19 cellular contexts compared by ENCODE assay signal in the genomic region with DNA sequence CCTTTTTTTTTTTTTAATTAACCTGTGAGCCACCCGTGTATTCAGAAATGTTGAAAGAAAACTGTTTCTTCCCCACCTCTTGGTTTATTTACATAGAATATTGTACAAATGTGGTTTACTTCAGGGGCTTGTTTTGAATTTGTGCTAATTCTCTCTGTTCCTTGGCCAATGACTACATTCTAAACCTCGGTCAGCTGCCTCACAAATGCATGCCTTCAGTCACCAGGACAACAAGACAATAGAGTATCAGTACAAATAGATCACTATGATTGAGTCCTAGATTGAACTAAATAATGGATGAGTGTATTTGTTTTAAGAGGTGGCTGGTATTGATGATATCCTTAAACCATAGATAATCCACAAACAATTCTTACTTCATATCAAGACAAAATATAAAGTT. TPM values are rescaled to one million over a fixed set of nuclear protein-coding genes. Genes with fewer than 3 reads are reported as not detected.
A peak's percentile ranks its signal among the peaks of the same experiment; 100 is the strongest.
DNase-seq lines count a peak whose midpoint lies in the region; ATAC-seq and TF ChIP-seq lines count a peak whose summit lies in the region.
"Had no signal": no experiment of that assay in that cellular context is flagged by ENCODE, and none has a peak within 500 bp of the region (broad histone marks: within the 10 kb centered on the region; RNA-seq: fewer than 3 reads in every experiment).

No MANE protein-coding gene starts in this region.

- H2BK120ac ChIP-seq in neuronal stem cell (ENCODE audit: low read depth, low read length), result no peak overlapping the region

- no peaks in the 10 kb centered on the region for H3K27me3 Mint-ChIP-seq in activated T-cell treated with anti-CD3 and anti-CD28 coated beads, Interleukin-2, amount 50 U/mL, for 24 hours
- H3K27me3 Mint-ChIP-seq in central memory CD8-positive, alpha-beta T cell, result no peaks in the 10 kb centered on the region
- no peaks in the 10 kb centered on the region for H3K27me3 Mint-ChIP-seq in HFFc6 (ENCODE audit: insufficient read depth)
- H3K27me3 Mint-ChIP-seq: stimulated activated naive B cell treated with anti-CD40 and anti-IgM and Interleukin-4, amounts not matched to agents 10 μg/mL and 1 μg/mL and 100 μg/mL, for 72 hours had no signal

- no peak overlapping the region for H2AFZ ChIP-seq in neuronal stem cell (ENCODE audit: low read length)
- H2AFZ ChIP-seq: GM23248 had no signal

- no peak overlapping the region for H4K91ac ChIP-seq in neuronal stem cell (ENCODE audit: low read depth, low read length, poor library complexity)

- no peak overlapping the region for H3K4me2 ChIP-seq in neuronal stem cell (ENCODE audit: insufficient read depth, low read length, poor library complexity, severe bottlenecking)

- H3K4me3 Mint-ChIP-seq in activated T-cell treated with anti-CD3 and anti-CD28 coated beads, Interleukin-2, amount 50 U/mL, for 24 hours, result no peak overlapping the region
- no peak overlapping the region for H3K4me3 Mint-ChIP-seq in central memory CD8-positive, alpha-beta T cell
- no peak overlapping the region for H3K4me3 Mint-ChIP-seq in HFFc6
- H3K4me3 Mint-ChIP-seq: nephron progenitor cell; stimulated activated naive B cell treated with anti-CD40 and anti-IgM and Interleukin-4, amounts not matched to agents 10 μg/mL and 1 μg/mL and 100 μg/mL, for 72 hours had no signal

- intact Hi-C loops in prostate gland (cut with DNase I), result no loop called here

- H2BK15ac ChIP-seq in neuronal stem cell (ENCODE audit: low read length), result no peak overlapping the region

- TF ChIP-seq CTCF in prostate gland (IDR thresholded peaks at IDR 0.05) (no peak), HFFc6 (IDR thresholded peaks at IDR 0.05) (no peak)

- no peak overlapping the region for H2AK5ac ChIP-seq in neuronal stem cell (ENCODE audit: low read depth, low read length)

- DNase-seq in activated T-cell treated with anti-CD3 and anti-CD28 coated beads, Interleukin-2, amount 50 U/mL, for 24 hours, result no peak
- DNase-seq in activated T-cell treated with anti-CD3 and anti-CD28 coated beads, Interleukin-2, amount 50 U/mL, for 48 hours, result no peak
- no peak for DNase-seq in central memory CD8-positive, alpha-beta T cell (ENCODE audit: low spot score in 2 of 2)
- DNase-seq in neuronal stem cell (ENCODE audit: low spot score) (peak; percentile 9), prostate gland (ENCODE audit: low spot score) (no peak), OCI-M1 (lab: John Stamatoyannopoulos, UW) (no peak), HFFc6 (no peak)
- DNase-seq: adrenal gland; C1 segment of cervical spinal cord; DMS 273 treated with DMSO at 0.1 percent for 48 hours; effector CD4-positive, alpha-beta T cell; GM23248; heart right ventricle; NCI-H774; nephron progenitor cell; stimulated activated naive B cell treated with anti-CD40 and anti-IgM and Interleukin-4, amounts not matched to agents 10 μg/mL and 1 μg/mL and 100 μg/mL, for 72 hours; transverse colon had no signal

- peaks cover 45% of the 10 kb centered on the region for H3K36me3 Mint-ChIP-seq in activated T-cell treated with anti-CD3 and anti-CD28 coated beads, Interleukin-2, amount 50 U/mL, for 24 hours (ENCODE audit: low read depth)
- H3K36me3 Mint-ChIP-seq in central memory CD8-positive, alpha-beta T cell (ENCODE audit: insufficient read depth), result peaks cover 8% of the 10 kb centered on the region
- peaks cover 18% of the 10 kb centered on the region for H3K36me3 Mint-ChIP-seq in HFFc6 (ENCODE audit: low read depth)

- no peak overlapping the region for H3K18ac ChIP-seq in neuronal stem cell (ENCODE audit: low read length)

- no peak overlapping the region for H2BK12ac ChIP-seq in neuronal stem cell (ENCODE audit: low read length)

- H3K79me1 ChIP-seq in neuronal stem cell (ENCODE audit: low read depth, low read length), result peaks cover 1% of the 10 kb centered on the region

- WGBS in neuronal stem cell (ENCODE audit: extremely low coverage in 2 of 2, insufficient read length in 2 of 2, insufficient replicate concordance in 1 of 2), 2 donors, result no CpG with 5 or more reads among the region's 2 CpGs
- 69% methylated on average over 2 of the region's 2 CpGs for WGBS in prostate gland

- H3K9ac ChIP-seq in neuronal stem cell (ENCODE audit: low read depth, low read length, poor library complexity), result no peak overlapping the region
- H3K9ac ChIP-seq: GM23248 had no signal

- H3K14ac ChIP-seq in neuronal stem cell (ENCODE audit: low read length), result no peak overlapping the region

- H3K9me3 Mint-ChIP-seq in activated T-cell treated with anti-CD3 and anti-CD28 coated beads, Interleukin-2, amount 50 U/mL, for 24 hours, result no peaks in the 10 kb centered on the region
- no peaks in the 10 kb centered on the region for H3K9me3 Mint-ChIP-seq in central memory CD8-positive, alpha-beta T cell
- no peaks in the 10 kb centered on the region for H3K9me3 Mint-ChIP-seq in HFFc6
- H3K9me3 Mint-ChIP-seq: nephron progenitor cell; stimulated activated naive B cell treated with anti-CD40 and anti-IgM and Interleukin-4, amounts not matched to agents 10 μg/mL and 1 μg/mL and 100 μg/mL, for 72 hours had no signal

- H3K4me1 ChIP-seq in neuronal stem cell (ENCODE audit: control insufficient read depth in 2 of 2, insufficient read depth in 1 of 2, low read depth in 1 of 2, low read length in 2 of 2), result peaks cover 2 to 5% of the 10 kb centered on the region in 2 donors
- H3K4me1 ChIP-seq in prostate gland (replicated peaks), result peaks cover 12% of the 10 kb centered on the region

- no peak overlapping the region for H4K8ac ChIP-seq in neuronal stem cell (ENCODE audit: low read depth, low read length)

- H3K4ac ChIP-seq in neuronal stem cell (ENCODE audit: low read length), result no peak overlapping the region

- H3K27me3 ChIP-seq in neuronal stem cell (ENCODE audit: control insufficient read depth in 3 of 3, insufficient read depth in 3 of 3, low read depth in 1 of 3, low read length in 3 of 3) (no peaks in the 10 kb centered on the region), prostate gland (replicated peaks; ENCODE audit: insufficient read depth) (no peaks in the 10 kb centered on the region)
- H3K27me3 ChIP-seq: adrenal gland, heart right ventricle, transverse colon had no signal

- H3K23ac ChIP-seq in neuronal stem cell (ENCODE audit: low read depth, low read length, poor library complexity), result no peak overlapping the region

- H3K4me3 ChIP-seq in neuronal stem cell (ENCODE audit: low read length in 2 of 2), result no peak overlapping the region
- H3K4me3 ChIP-seq in prostate gland, result no peak overlapping the region
- H3K4me3 ChIP-seq: adrenal gland, GM23248, heart right ventricle, transverse colon had no signal

- no peaks in the 10 kb centered on the region for H3K36me3 ChIP-seq in neuronal stem cell (replicated peaks in 1 of 2; ENCODE audit: control insufficient read depth in 2 of 2, insufficient read depth in 2 of 2, low read length in 2 of 2)
- H3K36me3 ChIP-seq in prostate gland, result no peaks in the 10 kb centered on the region
- H3K36me3 ChIP-seq: adrenal gland, heart right ventricle, transverse colon had no signal

- peak; percentile 62 for ATAC-seq in HG02938 (IDR thresholded peaks at IDR 0.05; ENCODE audit: unreplicated experiment)
- no peak for ATAC-seq in central memory CD8-positive, alpha-beta T cell (replicated peaks; ENCODE audit: extremely low read depth, poor library complexity, severe bottlenecking)
- ATAC-seq: activated CD4-positive, CD25-positive, alpha-beta regulatory T cell treated with anti-CD3 and anti-CD28 coated beads, Interleukin-2, amount 50 U/mL, for 24 hours; heart right ventricle had no signal

- H3K9me3 ChIP-seq in neuronal stem cell (replicated peaks in 1 of 2; ENCODE audit: control insufficient read depth in 2 of 2, insufficient read depth in 1 of 2, low read depth in 1 of 2, low read length in 2 of 2) (no peaks in the 10 kb centered on the region), prostate gland (no peaks in the 10 kb centered on the region)
- H3K9me3 ChIP-seq: adrenal gland, heart right ventricle, transverse colon had no signal

- H3K4me1 Mint-ChIP-seq in activated T-cell treated with anti-CD3 and anti-CD28 coated beads, Interleukin-2, amount 50 U/mL, for 24 hours (ENCODE audit: low read depth), result peaks cover 92% of the 10 kb centered on the region
- peaks cover 86% of the 10 kb centered on the region for H3K4me1 Mint-ChIP-seq in central memory CD8-positive, alpha-beta T cell
- H3K4me1 Mint-ChIP-seq in HFFc6 (ENCODE audit: low read depth), result peaks cover 94% of the 10 kb centered on the region

- H3K27ac Mint-ChIP-seq in activated T-cell treated with anti-CD3 and anti-CD28 coated beads, Interleukin-2, amount 50 U/mL, for 24 hours, result peak overlapping the region; percentile 14
- H3K27ac Mint-ChIP-seq in central memory CD8-positive, alpha-beta T cell (ENCODE audit: low read depth), result peak overlapping the region; percentile 17
- no peak overlapping the region for H3K27ac Mint-ChIP-seq in HFFc6
- H3K27ac Mint-ChIP-seq: nephron progenitor cell; stimulated activated naive B cell treated with anti-CD40 and anti-IgM and Interleukin-4, amounts not matched to agents 10 μg/mL and 1 μg/mL and 100 μg/mL, for 72 hours had no signal

- H3K27ac ChIP-seq in neuronal stem cell (replicated peaks; ENCODE audit: low read length) (no peak overlapping the region), prostate gland (no peak overlapping the region)
- H3K27ac ChIP-seq: adrenal gland, GM23248, heart right ventricle, transverse colon had no signal

- H2BK5ac ChIP-seq in neuronal stem cell (ENCODE audit: low read length), result no peak overlapping the region

- TF ChIP-seq POLR2A in prostate gland (IDR thresholded peaks at IDR 0.05), result no peak

RNA-seq across cellular contexts. Expression of gene AGFG1, which starts 36.0 kb away (rescaled TPM):
- polyA plus RNA-seq in neuronal stem cell (2013, experiment 1 of 2), result 46.2 TPM
- polyA plus RNA-seq in neuronal stem cell (2013, experiment 2 of 2), result 47.7 TPM
- 10 to 100 TPM; 40.3 to 73.7 TPM for total RNA-seq in prostate gland
- 100 to 1,000 TPM in 1 of 6 experiments, 10 to 100 TPM in 5; 62.3 to 105 (median 74.0) TPM for total RNA-seq in HFFc6 (2021; fragmentation: NEBNext Ultra II Directional; extraction: Animal tissue kit (Norgen Biotek cat#: 25700))
